In the genomic region with DNA sequence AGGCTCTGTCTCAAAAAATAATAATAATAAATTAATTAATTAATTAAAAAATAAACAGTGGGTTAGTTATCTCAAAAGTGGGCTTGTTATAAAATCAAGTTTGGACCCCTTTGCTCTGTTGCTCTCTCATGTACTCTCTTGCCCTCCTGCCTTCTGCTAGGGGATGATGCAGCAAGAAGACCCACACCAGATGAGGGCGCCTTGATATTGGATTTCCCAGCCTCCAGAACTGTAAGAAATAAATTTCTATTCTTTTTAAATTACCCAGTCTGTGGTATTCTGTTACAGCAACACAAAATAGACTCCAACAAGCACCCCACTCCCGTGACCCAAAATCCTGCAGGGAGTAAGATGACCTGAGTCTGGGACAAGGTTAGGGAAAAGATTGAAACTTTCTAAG, we compare ENCODE assay signal across 2 cellular contexts.
A peak's percentile ranks its signal among the peaks of the same experiment; 100 is the strongest.
TF ChIP-seq lines count a peak whose summit lies in the region.

No MANE protein-coding gene starts in this region.

TF ChIP-seq in HepG2, 621 proteins besides CTCF, POLR2A, EP300 and RAD21:
- TF ChIP-seq ZNF121 (CRISPR knock-in tag; IDR thresholded peaks at IDR 0.05) = no peak
- TF ChIP-seq ZNF564 (CRISPR knock-in tag; IDR thresholded peaks at IDR 0.05) = peak; percentile 46; the same call in 1 of the 2 replicates
- no peak for TF ChIP-seq PAF1 (CRISPR knock-in tag; IDR thresholded peaks at IDR 0.05)
- TF ChIP-seq ZNF605 (CRISPR knock-in tag; IDR thresholded peaks at IDR 0.05) = no peak
- TF ChIP-seq ZNF672 (CRISPR knock-in tag; IDR thresholded peaks at IDR 0.05) = no peak
- TF ChIP-seq CC2D1A (CRISPR knock-in tag; IDR thresholded peaks at IDR 0.05) = no peak

TF ChIP-seq in K562, 482 proteins besides CTCF, POLR2A, EP300 and RAD21:
- TF ChIP-seq ELF4 (CRISPR knock-in tag; IDR thresholded peaks at IDR 0.05) = no peak
- TF ChIP-seq, protein P1, sequence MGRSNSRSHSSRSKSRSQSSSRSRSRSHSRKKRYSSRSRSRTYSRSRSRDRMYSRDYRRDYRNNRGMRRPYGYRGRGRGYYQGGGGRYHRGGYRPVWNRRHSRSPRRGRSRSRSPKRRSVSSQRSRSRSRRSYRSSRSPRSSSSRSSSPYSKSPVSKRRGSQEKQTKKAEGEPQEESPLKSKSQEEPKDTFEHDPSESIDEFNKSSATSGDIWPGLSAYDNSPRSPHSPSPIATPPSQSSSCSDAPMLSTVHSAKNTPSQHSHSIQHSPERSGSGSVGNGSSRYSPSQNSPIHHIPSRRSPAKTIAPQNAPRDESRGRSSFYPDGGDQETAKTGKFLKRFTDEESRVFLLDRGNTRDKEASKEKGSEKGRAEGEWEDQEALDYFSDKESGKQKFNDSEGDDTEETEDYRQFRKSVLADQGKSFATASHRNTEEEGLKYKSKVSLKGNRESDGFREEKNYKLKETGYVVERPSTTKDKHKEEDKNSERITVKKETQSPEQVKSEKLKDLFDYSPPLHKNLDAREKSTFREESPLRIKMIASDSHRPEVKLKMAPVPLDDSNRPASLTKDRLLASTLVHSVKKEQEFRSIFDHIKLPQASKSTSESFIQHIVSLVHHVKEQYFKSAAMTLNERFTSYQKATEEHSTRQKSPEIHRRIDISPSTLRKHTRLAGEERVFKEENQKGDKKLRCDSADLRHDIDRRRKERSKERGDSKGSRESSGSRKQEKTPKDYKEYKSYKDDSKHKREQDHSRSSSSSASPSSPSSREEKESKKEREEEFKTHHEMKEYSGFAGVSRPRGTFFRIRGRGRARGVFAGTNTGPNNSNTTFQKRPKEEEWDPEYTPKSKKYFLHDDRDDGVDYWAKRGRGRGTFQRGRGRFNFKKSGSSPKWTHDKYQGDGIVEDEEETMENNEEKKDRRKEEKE (IDR thresholded peaks at IDR 0.05; ENCODE audit: borderline replicate concordance in 1 of 2, control insufficient read depth in 1 of 2, low read depth in 2 of 2, low read length in 1 of 2) = no peak
- no peak for TF ChIP-seq BCL6 (CRISPR knock-in tag; IDR thresholded peaks at IDR 0.05)
- TF ChIP-seq, protein P2, sequence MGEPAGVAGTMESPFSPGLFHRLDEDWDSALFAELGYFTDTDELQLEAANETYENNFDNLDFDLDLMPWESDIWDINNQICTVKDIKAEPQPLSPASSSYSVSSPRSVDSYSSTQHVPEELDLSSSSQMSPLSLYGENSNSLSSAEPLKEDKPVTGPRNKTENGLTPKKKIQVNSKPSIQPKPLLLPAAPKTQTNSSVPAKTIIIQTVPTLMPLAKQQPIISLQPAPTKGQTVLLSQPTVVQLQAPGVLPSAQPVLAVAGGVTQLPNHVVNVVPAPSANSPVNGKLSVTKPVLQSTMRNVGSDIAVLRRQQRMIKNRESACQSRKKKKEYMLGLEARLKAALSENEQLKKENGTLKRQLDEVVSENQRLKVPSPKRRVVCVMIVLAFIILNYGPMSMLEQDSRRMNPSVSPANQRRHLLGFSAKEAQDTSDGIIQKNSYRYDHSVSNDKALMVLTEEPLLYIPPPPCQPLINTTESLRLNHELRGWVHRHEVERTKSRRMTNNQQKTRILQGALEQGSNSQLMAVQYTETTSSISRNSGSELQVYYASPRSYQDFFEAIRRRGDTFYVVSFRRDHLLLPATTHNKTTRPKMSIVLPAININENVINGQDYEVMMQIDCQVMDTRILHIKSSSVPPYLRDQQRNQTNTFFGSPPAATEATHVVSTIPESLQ (CRISPR knock-in tag; IDR thresholded peaks at IDR 0.05) = no peak
- TF ChIP-seq ZNF707 (CRISPR knock-in tag; conservative IDR thresholded peaks at IDR 0.05) = no peak
- TF ChIP-seq NFE2 (IDR thresholded peaks at IDR 0.05; ENCODE audit: low read depth) = 0 out of 2 replicates have a peak, but pooled peaks have one; percentile 21
